Comparison of ENCODE assay signal across 20 cellular contexts in genomic region chr9:114080195-114080772, GRCh38. TPM values are rescaled to one million over a fixed set of nuclear protein-coding genes. Genes with fewer than 3 reads are reported as not detected.
DNase-seq lines count a peak whose midpoint lies in the region; ATAC-seq and TF ChIP-seq lines count a peak whose summit lies in the region.
"Had no signal": no experiment of that assay in that cellular context is flagged by ENCODE, and none has a peak within 500 bp of the region (broad histone marks: within the 10 kb centered on the region; RNA-seq: fewer than 3 reads in every experiment).

No MANE protein-coding gene starts in this region.

- ATAC-seq in left colon (peak; percentile 3), upper lobe of right lung (no peak)

- peak overlapping the region; percentile 78 to 93 (median 86) for H3K27ac Mint-ChIP-seq in nephron
- H3K27ac Mint-ChIP-seq in activated naive CD4-positive, alpha-beta T cell treated with anti-CD3 and anti-CD28 coated beads for 36 hours = no peak overlapping the region
- H3K27ac Mint-ChIP-seq: HFFc6 had no signal

- H3K4me3 ChIP-seq in upper lobe of right lung = no peak overlapping the region
- H3K4me3 ChIP-seq: BLaER1 had no signal

- no peaks in the 10 kb centered on the region for H3K36me3 ChIP-seq in upper lobe of right lung
- H3K36me3 ChIP-seq: BLaER1 had no signal

- TF ChIP-seq CTCF in nephron (IDR thresholded peaks at IDR 0.05; ENCODE audit: unreplicated experiment in 3 of 3) (no peak), upper lobe of right lung (IDR thresholded peaks at IDR 0.05) (no peak)

- H3K36me3 Mint-ChIP-seq in nephron (ENCODE audit: low read depth) = no peaks in the 10 kb centered on the region
- no peaks in the 10 kb centered on the region for H3K36me3 Mint-ChIP-seq in activated naive CD4-positive, alpha-beta T cell treated with anti-CD3 and anti-CD28 coated beads for 36 hours (ENCODE audit: low read depth)

- peaks cover 28% of the 10 kb centered on the region for H3K4me1 Mint-ChIP-seq in nephron
- no peaks in the 10 kb centered on the region for H3K4me1 Mint-ChIP-seq in activated naive CD4-positive, alpha-beta T cell treated with anti-CD3 and anti-CD28 coated beads for 36 hours (ENCODE audit: low read depth)

- H3K27me3 ChIP-seq in upper lobe of right lung = no peaks in the 10 kb centered on the region
- H3K27me3 ChIP-seq: BLaER1 had no signal

- H3K9me3 Mint-ChIP-seq in nephron = peaks cover 2% of the 10 kb centered on the region
- no peaks in the 10 kb centered on the region for H3K9me3 Mint-ChIP-seq in activated naive CD4-positive, alpha-beta T cell treated with anti-CD3 and anti-CD28 coated beads for 36 hours
- H3K9me3 Mint-ChIP-seq: HFFc6 had no signal

- H3K9me3 ChIP-seq in upper lobe of right lung = no peaks in the 10 kb centered on the region
- H3K9me3 ChIP-seq: BLaER1 had no signal

- H3K27me3 Mint-ChIP-seq in nephron (ENCODE audit: low read depth) = peaks cover 23% of the 10 kb centered on the region
- peaks cover 6% of the 10 kb centered on the region for H3K27me3 Mint-ChIP-seq in activated naive CD4-positive, alpha-beta T cell treated with anti-CD3 and anti-CD28 coated beads for 36 hours (ENCODE audit: low read depth)

- peak; percentile 68 for DNase-seq in DMS53 (lab: John Stamatoyannopoulos, UW)
- DNase-seq in DMS53 treated with DMSO at 0.1 percent for 48 hours (lab: John Stamatoyannopoulos, UW; ENCODE audit: unreplicated experiment) = no peak
- DNase-seq in left colon = no peak
- no peak for DNase-seq in upper lobe of right lung
- no peak for DNase-seq in activated naive CD4-positive, alpha-beta T cell treated with anti-CD3 and anti-CD28 coated beads for 36 hours
- no peak for DNase-seq in NCI-H526 (lab: John Stamatoyannopoulos, UW)
- DNase-seq in NCI-H1436 treated with DMSO at 0.1 percent for 48 hours (lab: John Stamatoyannopoulos, UW) = no peak
- DNase-seq: 8988T, EL, HFFc6, NCI-H1092, NCI-H1694, NCI-H2107, NCI-H226, NCI-H69, SIG-M5 had no signal

- CTCF ChIA-PET in activated naive CD4-positive, alpha-beta T cell treated with anti-CD3 and anti-CD28 coated beads for 36 hours (lab: Charles Lee) = no interaction called here

- H3K4me3 Mint-ChIP-seq in nephron = no peak overlapping the region
- no peak overlapping the region for H3K4me3 Mint-ChIP-seq in activated naive CD4-positive, alpha-beta T cell treated with anti-CD3 and anti-CD28 coated beads for 36 hours
- H3K4me3 Mint-ChIP-seq: HFFc6 had no signal

- H3K27ac ChIP-seq in upper lobe of right lung = peak overlapping the region; percentile 48
- H3K27ac ChIP-seq: KMS-11 had no signal

- peaks cover 4% of the 10 kb centered on the region for H3K4me1 ChIP-seq in upper lobe of right lung

- intact Hi-C loops in left colon (cut with DNase I, micrococcal nuclease) (no loop called here), upper lobe of right lung (cut with DNase I) (no loop called here)
- intact Hi-C loops in activated naive CD4-positive, alpha-beta T cell treated with anti-CD3 and anti-CD28 coated beads for 36 hours (cut with micrococcal nuclease) = no loop called here

RNA-seq across cellular contexts. Expression of gene AMBP, which starts 2.2 kb away (rescaled TPM):
- under 1 TPM; 0.39 to 0.64 TPM for total RNA-seq in left colon
- 0.67 TPM for total RNA-seq in upper lobe of right lung
- not detected for total RNA-seq in activated naive CD4-positive, alpha-beta T cell treated with anti-CD3 and anti-CD28 coated beads for 36 hours
- total RNA-seq: HFFc6, OCI-LY7 had no signal

RNA-seq across cellular contexts. Expression of gene KIF12, which starts 18.8 kb away (rescaled TPM):
- total RNA-seq in left colon (10 to 100 TPM; 19.5 to 27.9 TPM), upper lobe of right lung (6.2 TPM)
- not detected for total RNA-seq in activated naive CD4-positive, alpha-beta T cell treated with anti-CD3 and anti-CD28 coated beads for 36 hours
- total RNA-seq: HFFc6, OCI-LY7 had no signal
